ENCODE assay signal across 21 cellular contexts in genomic region chr4:17339376-17339775, GRCh38.
"Had no signal": no experiment of that assay in that cellular context is flagged by ENCODE, and none has a peak within 500 bp of the region (broad histone marks: within the 10 kb centered on the region; RNA-seq: fewer than 3 reads in every experiment).

No MANE protein-coding gene starts in this region.

- H3K4me1 Mint-ChIP-seq: nephron, neural crest cell had no signal

- H3K9me3 Mint-ChIP-seq: naive thymus-derived CD8-positive, alpha-beta T cell; nephron; neural crest cell; stimulated activated effector memory CD8-positive, alpha-beta T cell treated with anti-CD3 and anti-CD28 coated beads, Interleukin-12 subunit alpha, Interleukin-12 subunit beta, amount 100 ng/mL, for 72 hours had no signal

- H3K4me3 Mint-ChIP-seq: naive thymus-derived CD8-positive, alpha-beta T cell; nephron; neural crest cell; stimulated activated effector memory CD8-positive, alpha-beta T cell treated with anti-CD3 and anti-CD28 coated beads, Interleukin-12 subunit alpha, Interleukin-12 subunit beta, amount 100 ng/mL, for 72 hours had no signal

- H3K27ac Mint-ChIP-seq: naive thymus-derived CD8-positive, alpha-beta T cell; nephron; stimulated activated effector memory CD8-positive, alpha-beta T cell treated with anti-CD3 and anti-CD28 coated beads, Interleukin-12 subunit alpha, Interleukin-12 subunit beta, amount 100 ng/mL, for 72 hours had no signal

- H3K27me3 Mint-ChIP-seq: naive thymus-derived CD8-positive, alpha-beta T cell had no signal

- ATAC-seq: left ventricle myocardium superior; lower lobe of right lung; naive thymus-derived CD8-positive, alpha-beta T cell; pancreas; right cardiac atrium; stimulated activated effector memory CD8-positive, alpha-beta T cell treated with anti-CD3 and anti-CD28 coated beads, Interleukin-12 subunit alpha, Interleukin-12 subunit beta, amount 100 ng/mL, for 72 hours; upper lobe of right lung had no signal

- H3K36me3 Mint-ChIP-seq: naive thymus-derived CD8-positive, alpha-beta T cell; stimulated activated effector memory CD8-positive, alpha-beta T cell treated with anti-CD3 and anti-CD28 coated beads, Interleukin-12 subunit alpha, Interleukin-12 subunit beta, amount 100 ng/mL, for 72 hours had no signal

- DNase-seq: islet precursor cell; left ventricle myocardium superior; lower lobe of right lung; mammary epithelial cell; mesenchymal stem cell; naive thymus-derived CD8-positive, alpha-beta T cell; nucleus accumbens; pancreas; retina; right cardiac atrium; stimulated activated CD4-positive, alpha-beta T cell treated with anti-CD3 and anti-CD28 coated beads, Interleukin-12 subunit alpha, Interleukin-12 subunit beta, amount 100 ng/mL, for 4 hours; stimulated activated CD4-positive, alpha-beta T cell treated with anti-CD3 and anti-CD28 coated beads, Interleukin-15, amount 100 ng/mL, for 24 hours; stimulated activated CD4-positive, alpha-beta T cell treated with anti-CD3 and anti-CD28 coated beads, Interleukin-2, amount 100 ng/mL, for 24 hours; stimulated activated CD4-positive, alpha-beta T cell treated with anti-CD3 and anti-CD28 coated beads, Interleukin-4, amount 100 ng/mL, for 24 hours; stimulated activated naive CD4-positive, alpha-beta T cell; tibial artery; trophoblast cell; upper lobe of right lung had no signal
